In genomic region chr10:13271552-13272163, GRCh38 we compare ENCODE assay signal across 9 cellular contexts. TPM values are rescaled to one million over a fixed set of nuclear protein-coding genes. Genes with fewer than 3 reads are reported as not detected.
A peak's percentile ranks its signal among the peaks of the same experiment; 100 is the strongest.
DNase-seq lines count a peak whose midpoint lies in the region; ATAC-seq and TF ChIP-seq lines count a peak whose summit lies in the region.
"Had no signal": no experiment of that assay in that cellular context is flagged by ENCODE, and none has a peak within 500 bp of the region (broad histone marks: within the 10 kb centered on the region; RNA-seq: fewer than 3 reads in every experiment).

No MANE protein-coding gene starts in this region.

- no peaks in the 10 kb centered on the region for H3K36me3 Mint-ChIP-seq in CD4-positive, CD25-positive, alpha-beta regulatory T cell

- H3K36me3 ChIP-seq in CD4-positive, CD25-positive, alpha-beta regulatory T cell (ENCODE audit: control insufficient read depth, insufficient read depth, low read length), result no peaks in the 10 kb centered on the region

- ATAC-seq in CD4-positive, CD25-positive, alpha-beta regulatory T cell (ENCODE audit: low read depth in 2 of 2), result peak in 1 of 2 donors; percentile 48
- peak; percentile 58 for ATAC-seq in GM19467 (IDR thresholded peaks at IDR 0.05; ENCODE audit: unreplicated experiment)
- ATAC-seq in foreskin keratinocyte, result peak; percentile 50
- ATAC-seq in GM21423 (IDR thresholded peaks at IDR 0.05; ENCODE audit: unreplicated experiment), result no peak
- ATAC-seq in HG03460 (IDR thresholded peaks at IDR 0.05; ENCODE audit: unreplicated experiment), result no peak

- H3K9me3 ChIP-seq in CD4-positive, CD25-positive, alpha-beta regulatory T cell (ENCODE audit: control insufficient read depth in 2 of 2, low read length in 2 of 2), result no peaks in the 10 kb centered on the region

- intact Hi-C loops in posterior cingulate gyrus (cut with DNase I), result loop anchor here (10.0 kb wide), 1 partner anchor 107 kb away; the partner anchor contains the start of gene MCM10

- peaks cover 0 to 8% (median 5%) of the 10 kb centered on the region in 4 donors for H3K4me1 Mint-ChIP-seq in CD4-positive, CD25-positive, alpha-beta regulatory T cell

- peak overlapping the region in 2 of 3 donors; percentile 40 to 75 for H3K27ac Mint-ChIP-seq in CD4-positive, CD25-positive, alpha-beta regulatory T cell

- no peaks in the 10 kb centered on the region for H3K27me3 ChIP-seq in CD4-positive, CD25-positive, alpha-beta regulatory T cell (ENCODE audit: control insufficient read depth, insufficient read depth, low read length)
- H3K27me3 ChIP-seq in foreskin keratinocyte, result peaks cover 4% of the 10 kb centered on the region

- DNase-seq in CD4-positive, CD25-positive, alpha-beta regulatory T cell, result peak; percentile 35 to 54 (median 42)
- DNase-seq in NCI-H1694 treated with DMSO at 0.1 percent for 48 hours (lab: John Stamatoyannopoulos, UW) (peak; percentile 26), activated T-cell treated with anti-CD3 and anti-CD28 coated beads for 1 hour (ENCODE audit: low read depth) (peak; percentile 50), foreskin keratinocyte (no peak), posterior cingulate gyrus (peak in 6 of 10 donors; percentile 10 to 86 (median 40))

- peaks cover 5% of the 10 kb centered on the region for H3K27me3 Mint-ChIP-seq in CD4-positive, CD25-positive, alpha-beta regulatory T cell

- no peak overlapping the region for H3K27ac ChIP-seq in CD4-positive, CD25-positive, alpha-beta regulatory T cell (ENCODE audit: insufficient read depth, low read length, poor library complexity, severe bottlenecking)
- H3K27ac ChIP-seq in foreskin keratinocyte, result no peak overlapping the region

- peak; percentile 49 for TF ChIP-seq CTCF in foreskin keratinocyte (conservative IDR thresholded peaks at IDR 0.05)

- H3K4me3 Mint-ChIP-seq in CD4-positive, CD25-positive, alpha-beta regulatory T cell, result no peak overlapping the region

- no peaks in the 10 kb centered on the region for H3K9me3 Mint-ChIP-seq in CD4-positive, CD25-positive, alpha-beta regulatory T cell

- H3K4me1 ChIP-seq in CD4-positive, CD25-positive, alpha-beta regulatory T cell (ENCODE audit: control insufficient read depth, insufficient read depth, low read length, poor library complexity, severe bottlenecking), result no peaks in the 10 kb centered on the region
- no peaks in the 10 kb centered on the region for H3K4me1 ChIP-seq in foreskin keratinocyte

- H3K4me3 ChIP-seq in CD4-positive, CD25-positive, alpha-beta regulatory T cell (ENCODE audit: low read depth, low read length), result no peak overlapping the region

RNA-seq across cellular contexts. Expression of gene PHYH, which starts 28.2 kb away (rescaled TPM):
- 11.0 TPM for total RNA-seq in CD4-positive, CD25-positive, alpha-beta regulatory T cell
- polyA plus RNA-seq in CD4-positive, CD25-positive, alpha-beta regulatory T cell, result 10 to 100 TPM; 10.2 to 13.7 (median 12.3) TPM
- total RNA-seq in foreskin keratinocyte, result 7.7 and 8.7 TPM in 2 replicates
- polyA plus RNA-seq in foreskin keratinocyte, result 8.7 and 10.6 TPM in 2 replicates

RNA-seq across cellular contexts. Expression of gene UCMA, which starts 37.5 kb away (rescaled TPM):
- total RNA-seq in CD4-positive, CD25-positive, alpha-beta regulatory T cell, result not detected
- not detected for polyA plus RNA-seq in CD4-positive, CD25-positive, alpha-beta regulatory T cell
- not detected in 2 replicates for total RNA-seq in foreskin keratinocyte
- polyA plus RNA-seq in foreskin keratinocyte, result not detected in 2 replicates
- total RNA-seq: LHCN-M2 had no signal

Comparison
In these comparisons a context has a peak if more than half of its experiments do, and no peak if none do; other contexts are left out.
1. ATAC-seq: peak in GM19467 (single experiment) and foreskin keratinocyte (single experiment); none in GM21423 (single experiment) and HG03460 (single experiment).
2. DNase-seq: peak in CD4-positive, CD25-positive, alpha-beta regulatory T cell (3 of 3), NCI-H1694 treated with DMSO at 0.1 percent for 48 hours (single experiment), activated T-cell treated with anti-CD3 and anti-CD28 coated beads for 1 hour (single experiment) and posterior cingulate gyrus (6 of 10); none in foreskin keratinocyte (0 of 2).